Comparison of ENCODE assay signal across 8 cellular contexts in the genomic region with DNA sequence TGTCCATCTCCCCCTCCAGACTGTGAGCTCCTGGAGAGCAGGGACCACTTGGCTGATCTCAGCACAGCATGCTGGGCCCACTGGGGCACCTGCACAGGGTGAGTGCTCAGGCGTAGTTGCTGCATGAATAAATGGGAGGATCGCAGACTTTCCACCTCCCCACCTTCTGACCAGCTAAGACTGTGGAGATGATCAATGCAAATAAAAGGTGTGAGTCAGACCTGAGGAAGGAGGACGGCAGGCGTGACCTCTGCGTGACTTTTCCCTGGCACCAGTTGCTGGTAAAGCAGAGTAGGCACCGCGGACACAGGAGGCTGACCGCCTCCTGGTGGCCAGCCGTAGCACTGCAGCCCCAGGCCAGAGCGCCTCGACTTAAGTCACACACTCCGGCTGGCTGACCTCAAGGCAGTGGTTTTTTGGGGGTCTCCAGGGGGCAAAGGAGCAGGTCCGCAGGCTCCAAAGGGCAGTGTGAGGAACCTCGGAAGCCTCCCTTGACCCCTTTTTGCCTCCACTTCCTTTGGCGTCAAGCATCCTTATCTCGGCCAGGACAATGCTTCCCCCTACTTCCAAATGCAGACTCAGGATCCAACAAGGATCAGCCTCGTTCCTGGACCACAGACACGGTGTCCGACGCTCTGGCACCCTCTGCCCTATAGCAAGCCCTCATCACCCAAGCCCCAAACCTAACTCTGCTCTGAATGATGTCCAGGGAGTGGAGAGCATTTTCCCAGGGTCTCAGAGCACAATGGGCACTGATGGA. TPM values are rescaled to one million over a fixed set of nuclear protein-coding genes. Genes with fewer than 3 reads are reported as not detected.
A peak's percentile ranks its signal among the peaks of the same experiment; 100 is the strongest.
DNase-seq lines count a peak whose midpoint lies in the region; ATAC-seq and TF ChIP-seq lines count a peak whose summit lies in the region.

No MANE protein-coding gene starts in this region.

- peak; percentile 100 for TF ChIP-seq CTCF in GM12872 (IDR thresholded peaks at IDR 0.05; ENCODE audit: insufficient read depth, low read depth, low read length)

- DNase-seq in HK-2 (ENCODE audit: unreplicated experiment) (peak; percentile 88), left cardiac atrium (peak; percentile 71), sciatic nerve (ENCODE audit: low spot score) (peak; percentile 69), middle frontal gyrus (ENCODE audit: extremely low spot score, low spot score) (no peak)
- peak; percentile 68 for DNase-seq in activated naive CD4-positive, alpha-beta T cell treated with anti-CD3 and anti-CD28 coated beads, Interleukin-2, amount 50 U/mL, for 16 hours

- intact Hi-C loops in left cardiac atrium (cut with DNase I) = loop anchor here (1.0 to 5.0 kb wide), 2 partner anchors 542 to 543 kb away; no protein-coding TSS in a partner anchor
- intact Hi-C loops in sciatic nerve (cut with DNase I) = no loop called here

- peak; percentile 94 for ATAC-seq in SK-N-SH treated with all-trans-retinoic acid at 6 μM for 48 hours
- peak; percentile 84 to 93 for ATAC-seq in left cardiac atrium
- peak; percentile 60 for ATAC-seq in sciatic nerve
- ATAC-seq in HG03108 (IDR thresholded peaks at IDR 0.05; ENCODE audit: unreplicated experiment) = no peak

TF ChIP-seq in SK-N-SH treated with all-trans-retinoic acid at 6 μM for 48 hours, 23 proteins besides CTCF, POLR2A, EP300 and RAD21:
- TF ChIP-seq ZFP3 (CRISPR knock-in tag; IDR thresholded peaks at IDR 0.05) (no peak), CSDC2 (CRISPR knock-in tag; IDR thresholded peaks at IDR 0.05) (no peak), SNAI2 (CRISPR knock-in tag; IDR thresholded peaks at IDR 0.05) (no peak), ZFP30 (CRISPR knock-in tag; IDR thresholded peaks at IDR 0.05) (no peak)

RNA-seq across cellular contexts. Expression of gene TDRD7, which starts 12.7 kb away (rescaled TPM):
- total RNA-seq in left cardiac atrium = 10 to 100 TPM in 1 of 2 donors, 1 to 10 TPM in 1; 8.6 to 10.0 TPM
- 19.5 TPM for total RNA-seq in sciatic nerve
